In genomic region chr2:113284999-113285398, GRCh38 we compare ENCODE assay signal across 10 cellular contexts. TPM values are rescaled to one million over a fixed set of nuclear protein-coding genes. Genes with fewer than 3 reads are reported as not detected.
A peak's percentile ranks its signal among the peaks of the same experiment; 100 is the strongest.
DNase-seq lines count a peak whose midpoint lies in the region; ATAC-seq and TF ChIP-seq lines count a peak whose summit lies in the region.
"Not testable (repeated sequence)": the region's sequence is repeated elsewhere in the genome, so short reads cannot be mapped to it uniquely, and the experiment has no call there.
"Had no signal": no experiment of that assay in that cellular context is flagged by ENCODE, and none has a peak within 500 bp of the region (broad histone marks: within the 10 kb centered on the region; RNA-seq: fewer than 3 reads in every experiment).

No MANE protein-coding gene starts in this region.

- CTCF ChIA-PET in IMR-90 (lab: Yijun Ruan, JAX); RWPE1 (lab: Yijun Ruan, JAX): not testable (repeated sequence)

- H2AK9ac ChIP-seq in IMR-90 (replicated peaks; ENCODE audit: low read depth, low read length, poor library complexity) = not testable (repeated sequence)

- BruUV-seq in IMR-90 (replicated peaks; lab: Mats Ljungman, UMichigan) = not testable (repeated sequence)

- H2BK120ac ChIP-seq in IMR-90 (ENCODE audit: low read depth, low read length) = peak overlapping the region; percentile 99

- not testable (repeated sequence) for H3K9ac ChIP-seq in IMR-90 (ENCODE audit: low read depth, low read length)

- peak overlapping the region; percentile 49; the same call in 1 of the 2 replicates for H3K18ac ChIP-seq in IMR-90 (ENCODE audit: low read depth, low read length)

- H3K9me3 ChIP-seq in IMR-90 (ENCODE audit: control insufficient read depth, insufficient read depth, low read length); esophagus muscularis mucosa; vagina: not testable (repeated sequence)

- not testable (repeated sequence) for TF ChIP-seq RAD21 in IMR-90 (IDR thresholded peaks at IDR 0.05; ENCODE audit: low read length)

- dilution Hi-C loops in IMR-90 (cut with HindIII; ENCODE audit: low sequenced_read_pairs, unreplicated experiment) = not testable (repeated sequence)

- not testable (repeated sequence) for TF ChIP-seq CTCF in IMR-90 (conservative IDR thresholded peaks at IDR 0.05; ENCODE audit: low read depth, low read length); RWPE1 (conservative IDR thresholded peaks at IDR 0.05; ENCODE audit: low read depth); astrocyte of the cerebellum (IDR thresholded peaks at IDR 0.05; ENCODE audit: low read depth, low read length, missing control alignments); esophagus muscularis mucosa (IDR thresholded peaks at IDR 0.05); vagina (IDR thresholded peaks at IDR 0.05)

- peaks cover 19% of the 10 kb centered on the region for H3K4me1 ChIP-seq in IMR-90 (ENCODE audit: control insufficient read depth, insufficient read depth, low read length)
- H3K4me1 ChIP-seq in esophagus muscularis mucosa = peaks cover 20 to 45% (median 36%) of the 10 kb centered on the region in 4 donors
- peaks cover 25% of the 10 kb centered on the region for H3K4me1 ChIP-seq in vagina

- TF ChIP-seq POLR2A in IMR-90 (IDR thresholded peaks at IDR 0.05; ENCODE audit: low read depth, low read length); esophagus muscularis mucosa (IDR thresholded peaks at IDR 0.05; ENCODE audit: low read depth); vagina (IDR thresholded peaks at IDR 0.05): not testable (repeated sequence)

- H3K27ac ChIP-seq in IMR-90 (ENCODE audit: insufficient read depth, low read length) = peak overlapping the region; percentile 36; the same call in 1 of the 2 replicates
- H3K27ac ChIP-seq in RWPE1 = peak overlapping the region; percentile 99
- H3K27ac ChIP-seq in esophagus muscularis mucosa (replicated peaks in 1 of 4) = peak overlapping the region; percentile 84 to 94 (median 88)
- H3K27ac ChIP-seq in vagina = peak overlapping the region; percentile 46

- peak overlapping the region; percentile 98 for H4K91ac ChIP-seq in IMR-90 (ENCODE audit: insufficient read depth, low read depth, low read length)

- H3K4me2 ChIP-seq in IMR-90 (ENCODE audit: low read depth, low read length) = peak overlapping the region; percentile 44; the same call in 1 of the 2 replicates

- H3K9me1 ChIP-seq in IMR-90 (ENCODE audit: insufficient read depth, low read length) = peaks cover 12% of the 10 kb centered on the region

- peak overlapping the region; percentile 89; the same call in 1 of the 2 replicates for H3K23ac ChIP-seq in IMR-90 (ENCODE audit: low read depth, low read length)

- DNase-seq in EH (ENCODE audit: low read depth) = peak; percentile 74
- DNase-seq in IMR-90 = peak; percentile 40
- not testable (repeated sequence) for DNase-seq in RWPE1 (ENCODE audit: low spot score); esophagus muscularis mucosa (ENCODE audit: extremely low spot score); vagina (ENCODE audit: extremely low spot score in 2 of 2)
- DNase-seq in astrocyte of the cerebellum (ENCODE audit: low read depth) = peak; percentile 55
- DNase-seq in kidney tubule cell (ENCODE audit: low spot score) = peak; percentile 45
- peak; percentile 7 for DNase-seq in posterior vena cava (ENCODE audit: low spot score)

- WGBS in IMR-90 (ENCODE audit: extremely low coverage in 2 of 2, insufficient read length in 1 of 2), 2 experiments = no CpG with 5 or more reads among the region's 6 CpGs
- WGBS in esophagus muscularis mucosa = 39% methylated on average over 6 of the region's 6 CpGs

- peak overlapping the region; percentile 99 for H3K4ac ChIP-seq in IMR-90 (ENCODE audit: low read depth, low read length)

- peak overlapping the region; percentile 4; the same call in 1 of the 2 replicates for H3K14ac ChIP-seq in IMR-90 (replicated peaks; ENCODE audit: low read depth, low read length)

- peak overlapping the region; percentile 93 to 97; a peak in 3 of 4 replicates for H4K8ac ChIP-seq in IMR-90 (ENCODE audit: low read depth in 2 of 2, low read length in 2 of 2)

- intact Hi-C loops in IMR-90 (cut with micrococcal nuclease); posterior vena cava (cut with DNase I); vagina (cut with DNase I): not testable (repeated sequence)
- intact Hi-C loops in esophagus muscularis mucosa (cut with DNase I) = loop anchor here (5.0 kb wide), 1 partner anchor 42 kb away; no protein-coding TSS in a partner anchor

- not testable (repeated sequence) for H3K36me3 ChIP-seq in IMR-90 (ENCODE audit: control insufficient read depth, insufficient read depth, low read length); esophagus muscularis mucosa; vagina

- in situ Hi-C loops in IMR-90 (cut with MboI; ENCODE audit: low sequenced_read_pairs); astrocyte of the cerebellum (cut with HindIII; ENCODE audit: low sequenced_read_pairs): not testable (repeated sequence)

- H2BK15ac ChIP-seq in IMR-90 (ENCODE audit: low read depth, low read length) = peak overlapping the region; percentile 99; the same call in 2 of the 3 replicates

- H2BK20ac ChIP-seq in IMR-90 (ENCODE audit: low read depth, low read length) = peak overlapping the region; percentile 95

- not testable (repeated sequence) for H4K20me1 ChIP-seq in IMR-90 (ENCODE audit: insufficient read depth, low read length)

- TF ChIP-seq EP300 in esophagus muscularis mucosa (IDR thresholded peaks at IDR 0.05) = not testable (repeated sequence)

- peak overlapping the region; percentile 99; the same call in 1 of the 2 replicates for H2AK5ac ChIP-seq in IMR-90 (ENCODE audit: low read depth, low read length)

- H3K27me3 ChIP-seq in IMR-90 (ENCODE audit: control insufficient read depth, insufficient read depth, low read length); esophagus muscularis mucosa; vagina: not testable (repeated sequence)

- H2AFZ ChIP-seq in IMR-90 (replicated peaks; ENCODE audit: low read length, poor library complexity) = not testable (repeated sequence)

- ATAC-seq in IMR-90 (ENCODE audit: low read depth) = peak; percentile 16

- H3K79me1 ChIP-seq in IMR-90 (ENCODE audit: low read depth in 1 of 2, low read length in 2 of 2) = not testable (repeated sequence)

- not testable (repeated sequence) for H3K4me3 ChIP-seq in IMR-90 (ENCODE audit: insufficient read depth, low read depth, low read length); astrocyte of the cerebellum (ENCODE audit: low read depth, low read length); esophagus muscularis mucosa; vagina

- not testable (repeated sequence) for H3K56ac ChIP-seq in IMR-90 (ENCODE audit: extremely low read depth, insufficient read depth, low read length)

- H2BK5ac ChIP-seq in IMR-90 (ENCODE audit: low read depth, low read length, poor library complexity, severe bottlenecking) = peak overlapping the region; percentile 100

- POLR2A ChIA-PET in IMR-90 (lab: Charles Lee; ENCODE audit: unreplicated experiment); RWPE1 (lab: Yijun Ruan, JAX; ENCODE audit: low non-redundant PET): not testable (repeated sequence)

- H4K5ac ChIP-seq in IMR-90 (ENCODE audit: low read depth, low read length) = not testable (repeated sequence)

TF ChIP-seq in IMR-90, 13 proteins besides CTCF, POLR2A, EP300 and RAD21:
- peak; percentile 44; the same call in 1 of the 2 replicates for TF ChIP-seq FOS (IDR thresholded peaks at IDR 0.05; ENCODE audit: low read depth, low read length)

RNA-seq across cellular contexts. Expression of gene PAX8, which starts 6.3 kb away (rescaled TPM):
- total RNA-seq in IMR-90 (2012; rRNA removed) (0.18 and 0.28 TPM in 2 replicates), esophagus muscularis mucosa (1 to 10 TPM in 2 of 4 donors, under 1 TPM in 2; 0.58 to 2.1 (median 1.1) TPM), posterior vena cava (1 to 10 TPM in 1 of 2 donors, under 1 TPM in 1; 0.19 to 3.6 TPM), vagina (1.7 TPM)
- polyA plus RNA-seq in IMR-90 (2012; rRNA removed) = 1.1 and 1.5 TPM in 2 replicates
- 0.37 and 0.92 TPM in 2 replicates for polyA plus RNA-seq in IMR-90 (2012; cell fraction: cytosol; rRNA removed)
- polyA plus RNA-seq in IMR-90 (2012; cell fraction: nucleus; rRNA removed; ENCODE audit: low replicate concordance) = 1.8 and 3.0 TPM in 2 replicates
- total RNA-seq: skeletal muscle tissue, temporal lobe had no signal

Comparison
In these comparisons a context has a peak if more than half of its experiments do, and no peak if none do; other contexts are left out.
1. H3K27ac ChIP-seq: peak in every context shown above with its lines; median percentile 99 in RWPE1; 88 in esophagus muscularis mucosa; 46 in vagina; 36 in IMR-90.